In genomic region chrX:45591650-45592049, GRCh38 we compare ENCODE assay signal across 26 cellular contexts.
"Had no signal": no experiment of that assay in that cellular context is flagged by ENCODE, and none has a peak within 500 bp of the region (broad histone marks: within the 10 kb centered on the region; RNA-seq: fewer than 3 reads in every experiment).

No MANE protein-coding gene starts in this region.

- DNase-seq: activated CD4-positive, alpha-beta memory T cell treated with anti-CD3 and anti-CD28 coated beads for 36 hours; activated CD4-positive, alpha-beta T cell treated with anti-CD3 and anti-CD28 coated beads, Interleukin-2, amount 10 ng/mL, durations not matched to agents 7 days and 5 days; activated CD4-positive, CD25-positive, alpha-beta regulatory T cell; activated gamma-delta T cell; activated naive CD4-positive, alpha-beta T cell treated with anti-CD3 and anti-CD28 coated beads for 36 hours; activated naive CD8-positive, alpha-beta T cell treated with anti-CD3 and anti-CD28 coated beads for 36 hours; activated T-cell treated with anti-CD3 and anti-CD28 coated beads for 4 hours; activated T-cell treated with anti-CD3 and anti-CD28 coated beads, Interleukin-2, amount 50 U/mL, for 48 hours; central memory CD4-positive, alpha-beta T cell; MM.1S; NCI-H1105; NCI-H1436; NCI-H1694 treated with DMSO at 0.1 percent for 48 hours; NCI-H2081 treated with DMSO at 0.1 percent for 48 hours; NCI-H2171 treated with DMSO at 0.1 percent for 48 hours; NCI-H446 treated with DMSO at 0.1 percent for 48 hours; NCI-H526 treated with DMSO at 0.1 percent for 48 hours; NCI-H82; Peyer's patch; Right ventricle myocardium superior; SJCRH30; SK-N-SH; T-helper 1 cell had no signal

- H3K4me1 Mint-ChIP-seq: activated CD4-positive, alpha-beta T cell treated with anti-CD3 and anti-CD28 coated beads, Interleukin-2, amount 10 ng/mL, durations not matched to agents 7 days and 5 days; activated naive CD8-positive, alpha-beta T cell treated with anti-CD3 and anti-CD28 coated beads for 36 hours; activated T-helper 17 cell treated with anti-CD3 and anti-CD28 coated beads, Interleukin-2, amount 50 U/mL, for 72 hours had no signal

- H3K27me3 Mint-ChIP-seq: activated CD4-positive, alpha-beta memory T cell treated with anti-CD3 and anti-CD28 coated beads for 36 hours; activated CD4-positive, alpha-beta T cell treated with anti-CD3 and anti-CD28 coated beads, Interleukin-2, amount 10 ng/mL, durations not matched to agents 7 days and 5 days; activated T-helper 17 cell treated with anti-CD3 and anti-CD28 coated beads, Interleukin-2, amount 50 U/mL, for 72 hours had no signal

- H3K27ac Mint-ChIP-seq: activated CD4-positive, alpha-beta memory T cell treated with anti-CD3 and anti-CD28 coated beads for 36 hours; activated CD4-positive, alpha-beta T cell treated with anti-CD3 and anti-CD28 coated beads, Interleukin-2, amount 10 ng/mL, durations not matched to agents 7 days and 5 days; activated naive CD4-positive, alpha-beta T cell treated with anti-CD3 and anti-CD28 coated beads for 36 hours; activated naive CD8-positive, alpha-beta T cell treated with anti-CD3 and anti-CD28 coated beads for 36 hours; activated T-helper 17 cell treated with anti-CD3 and anti-CD28 coated beads, Interleukin-2, amount 50 U/mL, for 72 hours had no signal

- H3K27me3 ChIP-seq: Peyer's patch, SJCRH30 had no signal

- ATAC-seq: activated T-helper 17 cell treated with anti-CD3 and anti-CD28 coated beads, Interleukin-2, amount 50 U/mL, for 72 hours had no signal

- H3K36me3 ChIP-seq: Peyer's patch, SJCRH30 had no signal

- H3K9me3 ChIP-seq: Peyer's patch, SJCRH30 had no signal

- H3K4me3 ChIP-seq: Peyer's patch, SJCRH30 had no signal

- H3K27ac ChIP-seq: Peyer's patch, RWPE1, SJCRH30, VCaP had no signal

- H3K9me3 Mint-ChIP-seq: activated CD4-positive, alpha-beta memory T cell treated with anti-CD3 and anti-CD28 coated beads for 36 hours; activated CD4-positive, alpha-beta T cell treated with anti-CD3 and anti-CD28 coated beads, Interleukin-2, amount 10 ng/mL, durations not matched to agents 7 days and 5 days; activated naive CD8-positive, alpha-beta T cell treated with anti-CD3 and anti-CD28 coated beads for 36 hours; activated T-helper 17 cell treated with anti-CD3 and anti-CD28 coated beads, Interleukin-2, amount 50 U/mL, for 72 hours had no signal

- H3K36me3 Mint-ChIP-seq: activated CD4-positive, alpha-beta memory T cell treated with anti-CD3 and anti-CD28 coated beads for 36 hours; activated naive CD8-positive, alpha-beta T cell treated with anti-CD3 and anti-CD28 coated beads for 36 hours had no signal

- H3K4me3 Mint-ChIP-seq: activated CD4-positive, alpha-beta memory T cell treated with anti-CD3 and anti-CD28 coated beads for 36 hours; activated CD4-positive, alpha-beta T cell treated with anti-CD3 and anti-CD28 coated beads, Interleukin-2, amount 10 ng/mL, durations not matched to agents 7 days and 5 days; activated naive CD4-positive, alpha-beta T cell treated with anti-CD3 and anti-CD28 coated beads for 36 hours; activated naive CD8-positive, alpha-beta T cell treated with anti-CD3 and anti-CD28 coated beads for 36 hours; activated T-helper 17 cell treated with anti-CD3 and anti-CD28 coated beads, Interleukin-2, amount 50 U/mL, for 72 hours had no signal

- H3K4me1 ChIP-seq: Peyer's patch, SJCRH30 had no signal
